In genomic region chrX:41335590-41336331, GRCh38 we compare ENCODE assay signal across 8 cellular contexts. TPM values are rescaled to one million over a fixed set of nuclear protein-coding genes. Genes with fewer than 3 reads are reported as not detected.
DNase-seq lines count a peak whose midpoint lies in the region; ATAC-seq and TF ChIP-seq lines count a peak whose summit lies in the region.

No MANE protein-coding gene starts in this region.

- H3K4me1 Mint-ChIP-seq in activated CD4-positive, alpha-beta memory T cell treated with anti-CD3 and anti-CD28 coated beads, Interleukin-2, amount 10 ng/mL, durations not matched to agents 7 days and 5 days, result peaks cover 38% of the 10 kb centered on the region
- H3K4me1 Mint-ChIP-seq in stimulated activated naive B cell treated with anti-CD40 and anti-IgM and Interleukin-4, amounts not matched to agents 10 μg/mL and 1 μg/mL and 100 μg/mL, for 72 hours, result peaks cover 17 to 34% of the 10 kb centered on the region in 2 donors

- peaks cover 6% of the 10 kb centered on the region for H3K4me1 ChIP-seq in hepatocyte (ENCODE audit: insufficient read depth)

- H3K79me2 ChIP-seq in hepatocyte, result peaks cover 67% of the 10 kb centered on the region

- POLR2A ChIA-PET in activated CD4-positive, alpha-beta memory T cell treated with anti-CD3 and anti-CD28 coated beads, Interleukin-2, amount 10 ng/mL, durations not matched to agents 7 days and 5 days (lab: Charles Lee), result interaction anchor here (0.8 to 3.4 kb wide), 7 partner anchors 11 to 250 kb away, joined by 3 to 21 read pairs (median 6); partner anchors contain the start of gene USP9X

- H3K36me3 ChIP-seq in hepatocyte (replicated peaks; ENCODE audit: insufficient read depth, low read depth), result no peaks in the 10 kb centered on the region

- no peaks in the 10 kb centered on the region for H3K27me3 ChIP-seq in hepatocyte

- no peaks in the 10 kb centered on the region for H3K9me3 ChIP-seq in hepatocyte (ENCODE audit: low read depth)

- H3K9me3 Mint-ChIP-seq in activated CD4-positive, alpha-beta memory T cell treated with anti-CD3 and anti-CD28 coated beads, Interleukin-2, amount 10 ng/mL, durations not matched to agents 7 days and 5 days, result no peaks in the 10 kb centered on the region
- no peaks in the 10 kb centered on the region for H3K9me3 Mint-ChIP-seq in stimulated activated naive B cell treated with anti-CD40 and anti-IgM and Interleukin-4, amounts not matched to agents 10 μg/mL and 1 μg/mL and 100 μg/mL, for 72 hours

- WGBS in hepatocyte (ENCODE audit: low lambda C conversion rate, missing lambda C conversion rate), result 41% methylated on average over 10 of the region's 10 CpGs

- H3K27ac Mint-ChIP-seq in activated CD4-positive, alpha-beta memory T cell treated with anti-CD3 and anti-CD28 coated beads, Interleukin-2, amount 10 ng/mL, durations not matched to agents 7 days and 5 days, result peak overlapping the region; percentile 100
- peak overlapping the region; percentile 100 for H3K27ac Mint-ChIP-seq in stimulated activated naive B cell treated with anti-CD40 and anti-IgM and Interleukin-4, amounts not matched to agents 10 μg/mL and 1 μg/mL and 100 μg/mL, for 72 hours

- peaks cover 58% of the 10 kb centered on the region for H4K20me1 ChIP-seq in hepatocyte (ENCODE audit: insufficient read depth, poor library complexity, severe bottlenecking)

- no peaks in the 10 kb centered on the region for H3K27me3 Mint-ChIP-seq in activated CD4-positive, alpha-beta memory T cell treated with anti-CD3 and anti-CD28 coated beads, Interleukin-2, amount 10 ng/mL, durations not matched to agents 7 days and 5 days
- peaks cover 0 to 6% of the 10 kb centered on the region in 2 donors for H3K27me3 Mint-ChIP-seq in stimulated activated naive B cell treated with anti-CD40 and anti-IgM and Interleukin-4, amounts not matched to agents 10 μg/mL and 1 μg/mL and 100 μg/mL, for 72 hours

- CTCF ChIA-PET in activated CD4-positive, alpha-beta memory T cell treated with anti-CD3 and anti-CD28 coated beads, Interleukin-2, amount 10 ng/mL, durations not matched to agents 7 days and 5 days (lab: Charles Lee), result interaction anchor here (0.8 kb wide), 1 partner anchor 47 kb away, joined by 3 read pairs; no protein-coding TSS in a partner anchor

- no peak overlapping the region for H2AFZ ChIP-seq in hepatocyte

- H3K4me2 ChIP-seq in hepatocyte, result peak overlapping the region; percentile 85

- peaks cover 57% of the 10 kb centered on the region for H3K36me3 Mint-ChIP-seq in activated CD4-positive, alpha-beta memory T cell treated with anti-CD3 and anti-CD28 coated beads, Interleukin-2, amount 10 ng/mL, durations not matched to agents 7 days and 5 days (ENCODE audit: low read depth)
- peaks cover 28 to 57% of the 10 kb centered on the region in 2 donors for H3K36me3 Mint-ChIP-seq in stimulated activated naive B cell treated with anti-CD40 and anti-IgM and Interleukin-4, amounts not matched to agents 10 μg/mL and 1 μg/mL and 100 μg/mL, for 72 hours

- DNase-seq in HCEC 1CT (peak; percentile 13), hepatocyte (ENCODE audit: low spot score) (no peak), DMS53 treated with DMSO at 0.1 percent for 48 hours (lab: John Stamatoyannopoulos, UW; ENCODE audit: unreplicated experiment) (no peak)
- DNase-seq in activated CD4-positive, alpha-beta memory T cell treated with anti-CD3 and anti-CD28 coated beads, Interleukin-2, amount 10 ng/mL, durations not matched to agents 7 days and 5 days, result no peak
- DNase-seq in stimulated activated naive B cell treated with anti-CD40 and anti-IgM and Interleukin-4, amounts not matched to agents 10 μg/mL and 1 μg/mL and 100 μg/mL, for 72 hours, result no peak
- DNase-seq in activated CD4-positive, CD25-positive, alpha-beta regulatory T cell treated with anti-CD3 and anti-CD28 coated beads, Interleukin-2, amount 50 U/mL, for 72 hours, result no peak

- no peaks in the 10 kb centered on the region for H3K9me2 ChIP-seq in hepatocyte (replicated peaks; ENCODE audit: insufficient read depth)

- H3K4me3 Mint-ChIP-seq in activated CD4-positive, alpha-beta memory T cell treated with anti-CD3 and anti-CD28 coated beads, Interleukin-2, amount 10 ng/mL, durations not matched to agents 7 days and 5 days, result peak overlapping the region; percentile 87
- H3K4me3 Mint-ChIP-seq in stimulated activated naive B cell treated with anti-CD40 and anti-IgM and Interleukin-4, amounts not matched to agents 10 μg/mL and 1 μg/mL and 100 μg/mL, for 72 hours, result peak overlapping the region; percentile 96 to 99

- peak overlapping the region; percentile 76 for H3K4me3 ChIP-seq in hepatocyte

- TF ChIP-seq CTCF in hepatocyte (IDR thresholded peaks at IDR 0.05; ENCODE audit: poor library complexity), result no peak

- peak overlapping the region; percentile 99 for H3K27ac ChIP-seq in hepatocyte

- no peak for ATAC-seq in stimulated activated naive B cell treated with anti-CD40 and anti-IgM and Interleukin-4, amounts not matched to agents 10 μg/mL and 1 μg/mL and 100 μg/mL, for 72 hours (replicated peaks)
- ATAC-seq in GM21360 (IDR thresholded peaks at IDR 0.05; ENCODE audit: unreplicated experiment) (no peak), HG02763 (IDR thresholded peaks at IDR 0.05; ENCODE audit: unreplicated experiment) (no peak)

RNA-seq across cellular contexts. Expression of gene DDX3X, which starts 1.8 kb away (rescaled TPM):
- 100 to 1,000 TPM; 224 to 225 TPM for total RNA-seq in activated CD4-positive, alpha-beta memory T cell treated with anti-CD3 and anti-CD28 coated beads, Interleukin-2, amount 10 ng/mL, durations not matched to agents 7 days and 5 days
- 179 and 202 TPM in 2 replicates for total RNA-seq in hepatocyte
- polyA plus RNA-seq in hepatocyte, result 109 and 124 TPM in 2 replicates
